ENCODE assay signal across 1 cellular context in genomic region chr3:48086736-48087470, GRCh38.
TF ChIP-seq lines count a peak whose summit lies in the region.

No MANE protein-coding gene starts in this region.

TF ChIP-seq in HepG2, 621 proteins besides CTCF, POLR2A, EP300 and RAD21 (continued from another document):
- TF ChIP-seq HMGXB3 (CRISPR knock-in tag; IDR thresholded peaks at IDR 0.05; ENCODE audit: borderline replicate concordance) (no peak), PRMT3 (CRISPR knock-in tag; IDR thresholded peaks at IDR 0.05; ENCODE audit: borderline replicate concordance, low read depth) (no peak), ZGPAT (CRISPR knock-in tag; IDR thresholded peaks at IDR 0.05) (peak; percentile 16; the same call in 1 of the 2 replicates), ZFAT (CRISPR knock-in tag; conservative IDR thresholded peaks at IDR 0.05) (no peak), PRDM10 (CRISPR knock-in tag; IDR thresholded peaks at IDR 0.05; ENCODE audit: low read depth) (0 out of 2 replicates have a peak, but pooled peaks have one; percentile 24), ZNF547 (CRISPR knock-in tag; IDR thresholded peaks at IDR 0.05) (no peak), ZBTB42 (CRISPR knock-in tag; IDR thresholded peaks at IDR 0.05) (no peak), HMGA1 (CRISPR knock-in tag; conservative IDR thresholded peaks at IDR 0.05) (no peak), ZNF275 (CRISPR knock-in tag; IDR thresholded peaks at IDR 0.05; ENCODE audit: borderline replicate concordance) (no peak), STAT6 (CRISPR knock-in tag; IDR thresholded peaks at IDR 0.05; ENCODE audit: borderline replicate concordance) (no peak), ZNF280B (CRISPR knock-in tag; IDR thresholded peaks at IDR 0.05; ENCODE audit: borderline replicate concordance) (no peak), NR2F1 (CRISPR knock-in tag; IDR thresholded peaks at IDR 0.05) (no peak), ZNF564 (CRISPR knock-in tag; IDR thresholded peaks at IDR 0.05) (no peak), MXD1 (CRISPR knock-in tag; IDR thresholded peaks at IDR 0.05) (0 out of 2 replicates have a peak, but pooled peaks have one; percentile 46), CEBPB (IDR thresholded peaks at IDR 0.05; ENCODE audit: borderline replicate concordance, low read depth, low read length) (0 out of 2 replicates have a peak, but pooled peaks have one; percentile 16), GMEB1 (CRISPR knock-in tag; IDR thresholded peaks at IDR 0.05; ENCODE audit: borderline replicate concordance) (no peak), POGZ (CRISPR knock-in tag; IDR thresholded peaks at IDR 0.05) (0 out of 2 replicates have a peak, but pooled peaks have one; percentile 19), ZNF333 (CRISPR knock-in tag; IDR thresholded peaks at IDR 0.05; ENCODE audit: borderline replicate concordance) (no peak), HIC2 (CRISPR knock-in tag; IDR thresholded peaks at IDR 0.05; ENCODE audit: low read depth) (no peak), MATR3 (CRISPR knock-in tag; IDR thresholded peaks at IDR 0.05) (no peak), SOX13 (IDR thresholded peaks at IDR 0.05) (no peak), SOX13 (CRISPR knock-in tag; conservative IDR thresholded peaks at IDR 0.05 in 1 of 2, IDR thresholded peaks at IDR 0.05 in 1 of 2) (0 out of 4 replicates have a peak, but pooled peaks of 1 of the 2 experiments have one; percentile 9), SOX6 (IDR thresholded peaks at IDR 0.05) (no peak), SOX6 (CRISPR knock-in tag; IDR thresholded peaks at IDR 0.05) (0 out of 2 replicates have a peak, but pooled peaks have one; percentile 55), ZNF784 (CRISPR knock-in tag; IDR thresholded peaks at IDR 0.05; ENCODE audit: borderline replicate concordance) (no peak)
